In the genomic region with DNA sequence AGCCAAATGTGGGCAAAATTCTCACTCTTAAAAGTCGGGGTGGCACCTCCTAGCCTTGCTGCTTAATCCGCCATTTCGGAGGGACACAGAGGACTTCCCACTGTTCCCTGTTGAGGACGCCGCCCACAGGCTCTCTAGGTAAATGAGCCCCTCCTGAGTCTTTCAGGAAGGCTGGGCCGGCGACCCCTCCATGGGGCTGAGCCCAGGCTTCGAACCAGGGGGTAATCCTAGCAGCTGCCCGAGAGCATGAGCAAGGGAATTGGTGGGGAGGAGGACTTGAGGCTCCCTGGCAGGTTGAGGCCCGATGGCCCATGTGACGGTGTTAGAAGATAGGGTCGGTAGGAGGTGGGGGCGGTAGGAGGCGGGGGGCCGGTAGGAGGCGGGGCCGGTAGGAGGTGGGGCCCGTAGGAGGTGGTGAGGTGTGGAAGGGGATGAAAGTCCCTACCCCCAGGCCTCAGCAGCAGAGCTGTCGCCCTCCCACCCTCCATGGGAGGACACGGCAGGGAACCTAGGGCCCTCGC, we compare ENCODE assay signal across 1 cellular context.
TF ChIP-seq lines count a peak whose summit lies in the region.

No MANE protein-coding gene starts in this region.

TF ChIP-seq in H1, 55 proteins besides CTCF, POLR2A, EP300 and RAD21:
- TF ChIP-seq SIRT6 (IDR thresholded peaks at IDR 0.05; ENCODE audit: low read length) (no peak), SP4 (IDR thresholded peaks at IDR 0.05; ENCODE audit: low read length) (no peak), PHF8 (conservative IDR thresholded peaks at IDR 0.05; ENCODE audit: low read depth, low read length) (no peak)
